In genomic region chr2:24791452-24791851, GRCh38 we compare ENCODE assay signal across 1 cellular context.
TF ChIP-seq lines count a peak whose summit lies in the region.

No MANE protein-coding gene starts in this region.

TF ChIP-seq in WTC11, 78 proteins besides CTCF, POLR2A, EP300 and RAD21 (continued from another document):
- TF ChIP-seq, protein P1, sequence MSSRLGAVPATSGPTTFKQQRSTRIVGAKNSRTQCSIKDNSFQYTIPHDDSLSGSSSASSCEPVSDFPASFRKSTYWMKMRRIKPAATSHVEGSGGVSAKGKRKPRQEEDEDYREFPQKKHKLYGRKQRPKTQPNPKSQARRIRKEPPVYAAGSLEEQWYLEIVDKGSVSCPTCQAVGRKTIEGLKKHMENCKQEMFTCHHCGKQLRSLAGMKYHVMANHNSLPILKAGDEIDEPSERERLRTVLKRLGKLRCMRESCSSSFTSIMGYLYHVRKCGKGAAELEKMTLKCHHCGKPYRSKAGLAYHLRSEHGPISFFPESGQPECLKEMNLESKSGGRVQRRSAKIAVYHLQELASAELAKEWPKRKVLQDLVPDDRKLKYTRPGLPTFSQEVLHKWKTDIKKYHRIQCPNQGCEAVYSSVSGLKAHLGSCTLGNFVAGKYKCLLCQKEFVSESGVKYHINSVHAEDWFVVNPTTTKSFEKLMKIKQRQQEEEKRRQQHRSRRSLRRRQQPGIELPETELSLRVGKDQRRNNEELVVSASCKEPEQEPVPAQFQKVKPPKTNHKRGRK (CRISPR knock-in tag; IDR thresholded peaks at IDR 0.05; ENCODE audit: borderline replicate concordance) = no peak
- no peak for TF ChIP-seq NFE2L1 (CRISPR knock-in tag; IDR thresholded peaks at IDR 0.05)
- TF ChIP-seq E2F5 (CRISPR knock-in tag; IDR thresholded peaks at IDR 0.05) = no peak
